8 cellular contexts compared by ENCODE assay signal in genomic region chr15:99732268-99732641, GRCh38. TPM values are rescaled to one million over a fixed set of nuclear protein-coding genes. Genes with fewer than 3 reads are reported as not detected.
DNase-seq lines count a peak whose midpoint lies in the region; ATAC-seq and TF ChIP-seq lines count a peak whose summit lies in the region.

No MANE protein-coding gene starts in this region.

- H3K9me3 ChIP-seq in iPS-15b (ENCODE audit: control insufficient read depth, insufficient read depth, low read length) = no peaks in the 10 kb centered on the region

- H3K4me3 Mint-ChIP-seq in HFFc6 = peak overlapping the region; percentile 88
- peak overlapping the region; percentile 80 for H3K4me3 Mint-ChIP-seq in activated naive CD8-positive, alpha-beta T cell treated with anti-CD3 and anti-CD28 coated beads for 36 hours
- peak overlapping the region; percentile 85 for H3K4me3 Mint-ChIP-seq in stimulated activated memory B cell treated with anti-CD40 and anti-IgM and Interleukin-4, amounts not matched to agents 10 μg/mL and 1 μg/mL and 100 μg/mL, for 72 hours

- H3K4me1 ChIP-seq in iPS-15b (ENCODE audit: control insufficient read depth, insufficient read depth, low read length) = peaks cover 12% of the 10 kb centered on the region

- TF ChIP-seq CTCF in HFFc6 (IDR thresholded peaks at IDR 0.05) = no peak

- ATAC-seq in stimulated activated memory B cell treated with anti-CD40 and anti-IgM and Interleukin-4, amounts not matched to agents 10 μg/mL and 1 μg/mL and 100 μg/mL, for 72 hours = no peak
- no peak for ATAC-seq in GM18909 (IDR thresholded peaks at IDR 0.05; ENCODE audit: poor library complexity, unreplicated experiment)

- no peaks in the 10 kb centered on the region for H3K36me3 Mint-ChIP-seq in HFFc6 (ENCODE audit: low read depth)
- peaks cover 2% of the 10 kb centered on the region for H3K36me3 Mint-ChIP-seq in activated naive CD8-positive, alpha-beta T cell treated with anti-CD3 and anti-CD28 coated beads for 36 hours
- H3K36me3 Mint-ChIP-seq in stimulated activated memory B cell treated with anti-CD40 and anti-IgM and Interleukin-4, amounts not matched to agents 10 μg/mL and 1 μg/mL and 100 μg/mL, for 72 hours = no peaks in the 10 kb centered on the region

- H3K4me1 Mint-ChIP-seq in HFFc6 (ENCODE audit: low read depth) = peaks cover 28% of the 10 kb centered on the region
- peaks cover 20% of the 10 kb centered on the region for H3K4me1 Mint-ChIP-seq in activated naive CD8-positive, alpha-beta T cell treated with anti-CD3 and anti-CD28 coated beads for 36 hours
- H3K4me1 Mint-ChIP-seq in stimulated activated memory B cell treated with anti-CD40 and anti-IgM and Interleukin-4, amounts not matched to agents 10 μg/mL and 1 μg/mL and 100 μg/mL, for 72 hours = peaks cover 12% of the 10 kb centered on the region

- peaks cover 9% of the 10 kb centered on the region for H3K27me3 ChIP-seq in iPS-15b (ENCODE audit: control insufficient read depth, insufficient read depth, low read length)

- DNase-seq in HFFc6 = peak; percentile 23
- DNase-seq in activated naive CD8-positive, alpha-beta T cell treated with anti-CD3 and anti-CD28 coated beads for 36 hours = no peak
- DNase-seq in NCI-H510A (lab: John Stamatoyannopoulos, UW) = no peak
- no peak for DNase-seq in NCI-H82 (lab: John Stamatoyannopoulos, UW)
- DNase-seq in activated gamma-delta T cell treated with Interleukin-2 at 50 U/mL for 16 hours = no peak

- H3K4me3 ChIP-seq in iPS-15b (ENCODE audit: low read depth, low read length) = peak overlapping the region; percentile 72

- H3K9ac ChIP-seq in iPS-15b (ENCODE audit: low read depth, low read length) = no peak overlapping the region

- no peaks in the 10 kb centered on the region for H3K9me3 Mint-ChIP-seq in HFFc6
- no peaks in the 10 kb centered on the region for H3K9me3 Mint-ChIP-seq in activated naive CD8-positive, alpha-beta T cell treated with anti-CD3 and anti-CD28 coated beads for 36 hours
- no peaks in the 10 kb centered on the region for H3K9me3 Mint-ChIP-seq in stimulated activated memory B cell treated with anti-CD40 and anti-IgM and Interleukin-4, amounts not matched to agents 10 μg/mL and 1 μg/mL and 100 μg/mL, for 72 hours

- H3K36me3 ChIP-seq in iPS-15b (ENCODE audit: control insufficient read depth, insufficient read depth, low read length) = peaks cover 7% of the 10 kb centered on the region

- H3K27ac Mint-ChIP-seq in HFFc6 = peak overlapping the region; percentile 68
- peak overlapping the region; percentile 50 for H3K27ac Mint-ChIP-seq in activated naive CD8-positive, alpha-beta T cell treated with anti-CD3 and anti-CD28 coated beads for 36 hours
- H3K27ac Mint-ChIP-seq in stimulated activated memory B cell treated with anti-CD40 and anti-IgM and Interleukin-4, amounts not matched to agents 10 μg/mL and 1 μg/mL and 100 μg/mL, for 72 hours = no peak overlapping the region

- no peaks in the 10 kb centered on the region; the same call in 1 of the 2 replicates for H3K27me3 Mint-ChIP-seq in HFFc6 (ENCODE audit: insufficient read depth)
- no peaks in the 10 kb centered on the region for H3K27me3 Mint-ChIP-seq in activated naive CD8-positive, alpha-beta T cell treated with anti-CD3 and anti-CD28 coated beads for 36 hours
- H3K27me3 Mint-ChIP-seq in stimulated activated memory B cell treated with anti-CD40 and anti-IgM and Interleukin-4, amounts not matched to agents 10 μg/mL and 1 μg/mL and 100 μg/mL, for 72 hours = no peaks in the 10 kb centered on the region

RNA-seq across cellular contexts. Expression of gene LYSMD4, which starts 1.0 kb away (rescaled TPM):
- total RNA-seq in HFFc6 (2021; fragmentation: NEBNext Ultra II Directional; extraction: Animal tissue kit (Norgen Biotek cat#: 25700)) = 1 to 10 TPM; 3.4 to 5.3 (median 4.4) TPM
- 1 to 10 TPM; 5.5 to 6.1 TPM for total RNA-seq in activated naive CD8-positive, alpha-beta T cell treated with anti-CD3 and anti-CD28 coated beads for 36 hours
